1 cellular context compared by ENCODE assay signal in genomic region chr4:76197971-76198410, GRCh38.
TF ChIP-seq lines count a peak whose summit lies in the region.

No MANE protein-coding gene starts in this region.

TF ChIP-seq in GM23338, 12 proteins besides CTCF, POLR2A, EP300 and RAD21:
- TF ChIP-seq, protein P1, sequence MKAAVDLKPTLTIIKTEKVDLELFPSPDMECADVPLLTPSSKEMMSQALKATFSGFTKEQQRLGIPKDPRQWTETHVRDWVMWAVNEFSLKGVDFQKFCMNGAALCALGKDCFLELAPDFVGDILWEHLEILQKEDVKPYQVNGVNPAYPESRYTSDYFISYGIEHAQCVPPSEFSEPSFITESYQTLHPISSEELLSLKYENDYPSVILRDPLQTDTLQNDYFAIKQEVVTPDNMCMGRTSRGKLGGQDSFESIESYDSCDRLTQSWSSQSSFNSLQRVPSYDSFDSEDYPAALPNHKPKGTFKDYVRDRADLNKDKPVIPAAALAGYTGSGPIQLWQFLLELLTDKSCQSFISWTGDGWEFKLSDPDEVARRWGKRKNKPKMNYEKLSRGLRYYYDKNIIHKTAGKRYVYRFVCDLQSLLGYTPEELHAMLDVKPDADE (IDR thresholded peaks at IDR 0.05): no peak
- no peak for TF ChIP-seq CREB1 (CRISPR knock-in tag; IDR thresholded peaks at IDR 0.05; ENCODE audit: low read depth)
- no peak for TF ChIP-seq JUNB (IDR thresholded peaks at IDR 0.05; ENCODE audit: unreplicated experiment)
- TF ChIP-seq POLR2AphosphoS5 (IDR thresholded peaks at IDR 0.05; ENCODE audit: low read depth): no peak
- TF ChIP-seq NANOG (IDR thresholded peaks at IDR 0.05; ENCODE audit: borderline replicate concordance): no peak
- no peak for TF ChIP-seq ZNF462 (CRISPR knock-in tag; IDR thresholded peaks at IDR 0.05)
- TF ChIP-seq ZNF114 (CRISPR knock-in tag; IDR thresholded peaks at IDR 0.05): no peak
- no peak for TF ChIP-seq EZH2phosphoT487 (IDR thresholded peaks at IDR 0.05; ENCODE audit: unreplicated experiment)
- no peak for TF ChIP-seq REST (IDR thresholded peaks at IDR 0.05; ENCODE audit: unreplicated experiment)
TF ChIP-seq in GM23338: peak in this region for 0.
